Comparison of ENCODE assay signal across 15 cellular contexts in genomic region chr13:98198683-98199082, GRCh38. TPM values are rescaled to one million over a fixed set of nuclear protein-coding genes. Genes with fewer than 3 reads are reported as not detected.
DNase-seq lines count a peak whose midpoint lies in the region; ATAC-seq and TF ChIP-seq lines count a peak whose summit lies in the region.
"Had no signal": no experiment of that assay in that cellular context is flagged by ENCODE, and none has a peak within 500 bp of the region (broad histone marks: within the 10 kb centered on the region; RNA-seq: fewer than 3 reads in every experiment).

No MANE protein-coding gene starts in this region.

- H3K4me1 ChIP-seq in GM23338 (ENCODE audit: insufficient read depth) (peaks cover 58% of the 10 kb centered on the region), HUES64 (ENCODE audit: insufficient read depth, low read length) (peaks cover 49% of the 10 kb centered on the region), endodermal cell (ENCODE audit: control insufficient read depth, insufficient read depth, low read length) (peaks cover 16% of the 10 kb centered on the region), suprapubic skin (no peaks in the 10 kb centered on the region), right atrium auricular region (peaks cover 0 to 8% of the 10 kb centered on the region in 2 donors)

- no peak for ATAC-seq in GM23338
- ATAC-seq: HCT116, K562 had no signal

- H3K27ac ChIP-seq in GM23338 (ENCODE audit: low read depth) (peak overlapping the region; percentile 97), HUES64 (ENCODE audit: low read depth, low read length) (peak overlapping the region; percentile 85; the same call in 1 of the 2 replicates), endodermal cell (ENCODE audit: low read depth, low read length) (no peak overlapping the region), suprapubic skin (no peak overlapping the region), right atrium auricular region (no peak overlapping the region)
- H3K27ac ChIP-seq: BLaER1 had no signal

- H3K27me3 ChIP-seq in GM23338 (ENCODE audit: insufficient read depth) (no peaks in the 10 kb centered on the region), HUES64 (ENCODE audit: insufficient read depth, low read length) (no peaks in the 10 kb centered on the region), endodermal cell (ENCODE audit: control insufficient read depth, insufficient read depth, low read length, poor library complexity, severe bottlenecking) (no peaks in the 10 kb centered on the region), suprapubic skin (no peaks in the 10 kb centered on the region), right atrium auricular region (no peaks in the 10 kb centered on the region)
- H3K27me3 ChIP-seq: BLaER1 had no signal

- no peaks in the 10 kb centered on the region; the same call in 1 of the 2 replicates for H4K20me1 ChIP-seq in GM23338 (replicated peaks; ENCODE audit: insufficient read depth)
- H4K20me1 ChIP-seq: BLaER1 had no signal

- WGBS in HUES64, result 80% methylated on average over 3 of the region's 4 CpGs
- WGBS in endodermal cell (ENCODE audit: insufficient coverage in 1 of 2, insufficient read length in 1 of 2), 2 experiments, result 77 to 89% methylated on average over 3 of the region's 4 CpGs
- WGBS in suprapubic skin, result 74% methylated on average over 3 of the region's 4 CpGs

- peaks cover 10% of the 10 kb centered on the region; the same call in 1 of the 2 replicates for H3F3A ChIP-seq in GM23338 (replicated peaks; ENCODE audit: low read depth)

- H3K9ac ChIP-seq in HUES64 (ENCODE audit: low read depth, low read length) (no peak overlapping the region), endodermal cell (ENCODE audit: extremely low read depth, low read length, poor library complexity, severe bottlenecking) (no peak overlapping the region)
- H3K9ac ChIP-seq: BLaER1 had no signal

- H2AFZ ChIP-seq in GM23338, result no peak overlapping the region

- H3K27me3 Mint-ChIP-seq in GM23338 (ENCODE audit: insufficient read depth, low read depth, poor library complexity) (no peaks in the 10 kb centered on the region), endodermal cell (ENCODE audit: insufficient read depth) (no peaks in the 10 kb centered on the region), nephron progenitor cell (ENCODE audit: low read depth, poor library complexity) (no peaks in the 10 kb centered on the region)

- H3K4me3 ChIP-seq in GM23338, result 0 out of 2 replicates have a peak overlapping the region, but pooled peaks have one; percentile 49
- no peak overlapping the region for H3K4me3 ChIP-seq in HUES64 (ENCODE audit: low read length)
- no peak overlapping the region for H3K4me3 ChIP-seq in endodermal cell (ENCODE audit: low read length)
- H3K4me3 ChIP-seq in suprapubic skin, result no peak overlapping the region
- H3K4me3 ChIP-seq in right atrium auricular region, result no peak overlapping the region
- H3K4me3 ChIP-seq: BLaER1, K562 had no signal

- no peak for DNase-seq in GM23338 (ENCODE audit: low spot score)
- DNase-seq in endodermal cell, result no peak
- no peak for DNase-seq in nephron progenitor cell
- no peak for DNase-seq in suprapubic skin (ENCODE audit: low spot score in 2 of 2)
- no peak for DNase-seq in midbrain (lab: John Stamatoyannopoulos, UW)
- DNase-seq in right atrium auricular region (ENCODE audit: low spot score), result no peak
- DNase-seq: 8988T; AML-193; CD8-positive, alpha-beta memory T cell; GOT3 had no signal

- H3K79me2 ChIP-seq in GM23338 (replicated peaks; ENCODE audit: insufficient read depth), result peaks cover 77% of the 10 kb centered on the region

- H3K9me3 ChIP-seq in HUES64 (ENCODE audit: insufficient read depth, low read depth, low read length), result no peaks in the 10 kb centered on the region
- H3K9me3 ChIP-seq in endodermal cell (ENCODE audit: control insufficient read depth, low read length), result peaks cover 10% of the 10 kb centered on the region
- no peaks in the 10 kb centered on the region for H3K9me3 ChIP-seq in suprapubic skin
- no peaks in the 10 kb centered on the region for H3K9me3 ChIP-seq in right atrium auricular region

- no peak for TF ChIP-seq EP300 in suprapubic skin (IDR thresholded peaks at IDR 0.05)

- TF ChIP-seq POLR2A in suprapubic skin (IDR thresholded peaks at IDR 0.05), result no peak

- H3K4me1 Mint-ChIP-seq in GM23338 (peaks cover 56% of the 10 kb centered on the region), endodermal cell (peaks cover 35% of the 10 kb centered on the region), nephron progenitor cell (peaks cover 58% of the 10 kb centered on the region)
- H3K4me1 Mint-ChIP-seq: CD8-positive, alpha-beta memory T cell had no signal

- peaks cover 2% of the 10 kb centered on the region; the same call in 2 of the 3 replicates for H3K9me3 Mint-ChIP-seq in GM23338
- peaks cover 6% of the 10 kb centered on the region for H3K9me3 Mint-ChIP-seq in endodermal cell
- peaks cover 20% of the 10 kb centered on the region for H3K9me3 Mint-ChIP-seq in nephron progenitor cell
- H3K9me3 Mint-ChIP-seq: CD8-positive, alpha-beta memory T cell had no signal

- peaks cover 13% of the 10 kb centered on the region for H3K36me3 Mint-ChIP-seq in GM23338 (ENCODE audit: low read depth)
- peaks cover 41% of the 10 kb centered on the region for H3K36me3 Mint-ChIP-seq in endodermal cell (ENCODE audit: low read depth)
- peaks cover 49% of the 10 kb centered on the region for H3K36me3 Mint-ChIP-seq in nephron progenitor cell (ENCODE audit: low read depth)
- H3K36me3 Mint-ChIP-seq: CD8-positive, alpha-beta memory T cell had no signal

- no peaks in the 10 kb centered on the region for H3K9me2 ChIP-seq in GM23338 (ENCODE audit: insufficient read depth)

- no peak overlapping the region for H3K4me3 Mint-ChIP-seq in GM23338
- H3K4me3 Mint-ChIP-seq in endodermal cell, result no peak overlapping the region
- H3K4me3 Mint-ChIP-seq in nephron progenitor cell, result no peak overlapping the region
- H3K4me3 Mint-ChIP-seq: CD8-positive, alpha-beta memory T cell had no signal

- H3K36me3 ChIP-seq in GM23338 (ENCODE audit: insufficient read depth) (no peaks in the 10 kb centered on the region), HUES64 (ENCODE audit: insufficient read depth, low read length) (no peaks in the 10 kb centered on the region), endodermal cell (ENCODE audit: control insufficient read depth, insufficient read depth, low read length) (peaks cover 55% of the 10 kb centered on the region), suprapubic skin (no peaks in the 10 kb centered on the region), right atrium auricular region (no peaks in the 10 kb centered on the region)

- TF ChIP-seq CTCF in GM23338 (conservative IDR thresholded peaks at IDR 0.05; ENCODE audit: low read depth in 2 of 2) (no peak), endodermal cell (conservative IDR thresholded peaks at IDR 0.05) (no peak), nephron progenitor cell (IDR thresholded peaks at IDR 0.05) (no peak), suprapubic skin (IDR thresholded peaks at IDR 0.05) (no peak), right atrium auricular region (IDR thresholded peaks at IDR 0.05) (no peak)

- peak overlapping the region; percentile 68 for H3K4me2 ChIP-seq in GM23338
- H3K4me2 ChIP-seq: BLaER1 had no signal

- H3K27ac Mint-ChIP-seq in GM23338 (no peak overlapping the region), endodermal cell (peak overlapping the region; percentile 42), nephron progenitor cell (peak overlapping the region; percentile 94)
- H3K27ac Mint-ChIP-seq: CD8-positive, alpha-beta memory T cell had no signal

TF ChIP-seq in GM23338, 12 proteins besides CTCF, POLR2A, EP300 and RAD21 (continues in another document):
- TF ChIP-seq ETS1 (IDR thresholded peaks at IDR 0.05), result no peak

RNA-seq across cellular contexts. Expression of gene RNF113B, which starts 21.6 kb away (rescaled TPM):
- not detected in 2 replicates for total RNA-seq in GM23338 (2014; rRNA removed; shearing (Covaris generic))
- 0.19 and 0.21 TPM in 2 replicates for polyA plus RNA-seq in GM23338 (2016; fragmentation: Nextera tagmentation; extraction: Ambion mirVana)
- polyA plus RNA-seq in HUES64 (2013, experiment 1 of 2), result not detected
- polyA plus RNA-seq in HUES64 (2013, experiment 2 of 2), result not detected
- total RNA-seq in endodermal cell (not detected), suprapubic skin (not detected), right atrium auricular region (not detected)
- polyA plus RNA-seq in endodermal cell (2013, experiment 1 of 2), result not detected
- not detected for polyA plus RNA-seq in endodermal cell (2013, experiment 2 of 2)
- total RNA-seq: CD8-positive, alpha-beta memory T cell; HT-29; K562 had no signal
- polyA plus RNA-seq: CD8-positive, alpha-beta memory T cell had no signal

RNA-seq across cellular contexts. Expression of gene FARP1, which starts 55.8 kb away (rescaled TPM):
- 82.5 and 105 TPM in 2 replicates for total RNA-seq in GM23338 (2014; rRNA removed; shearing (Covaris generic))
- 53.6 and 59.3 TPM in 2 replicates for polyA plus RNA-seq in GM23338 (2016; fragmentation: Nextera tagmentation; extraction: Ambion mirVana)
- 64.1 TPM for polyA plus RNA-seq in HUES64 (2013, experiment 1 of 2)
- 75.8 TPM for polyA plus RNA-seq in HUES64 (2013, experiment 2 of 2)
- 100 to 1,000 TPM; 237 to 319 TPM for total RNA-seq in endodermal cell
- polyA plus RNA-seq in endodermal cell (2013, experiment 1 of 2), result 114 TPM
- 116 TPM for polyA plus RNA-seq in endodermal cell (2013, experiment 2 of 2)
- total RNA-seq in suprapubic skin, result 10 to 100 TPM; 11.0 to 27.2 (median 13.6) TPM
- 10 to 100 TPM; 15.5 to 25.7 TPM for total RNA-seq in right atrium auricular region

Comparison
In these comparisons a context has a peak if more than half of its experiments do, and no peak if none do; other contexts are left out.
1. H3K27ac ChIP-seq: peak in GM23338 (single experiment) and HUES64 (single experiment); none in endodermal cell (single experiment), suprapubic skin (single experiment) and right atrium auricular region (0 of 2).